16 cellular contexts compared by ENCODE assay signal in the genomic region with DNA sequence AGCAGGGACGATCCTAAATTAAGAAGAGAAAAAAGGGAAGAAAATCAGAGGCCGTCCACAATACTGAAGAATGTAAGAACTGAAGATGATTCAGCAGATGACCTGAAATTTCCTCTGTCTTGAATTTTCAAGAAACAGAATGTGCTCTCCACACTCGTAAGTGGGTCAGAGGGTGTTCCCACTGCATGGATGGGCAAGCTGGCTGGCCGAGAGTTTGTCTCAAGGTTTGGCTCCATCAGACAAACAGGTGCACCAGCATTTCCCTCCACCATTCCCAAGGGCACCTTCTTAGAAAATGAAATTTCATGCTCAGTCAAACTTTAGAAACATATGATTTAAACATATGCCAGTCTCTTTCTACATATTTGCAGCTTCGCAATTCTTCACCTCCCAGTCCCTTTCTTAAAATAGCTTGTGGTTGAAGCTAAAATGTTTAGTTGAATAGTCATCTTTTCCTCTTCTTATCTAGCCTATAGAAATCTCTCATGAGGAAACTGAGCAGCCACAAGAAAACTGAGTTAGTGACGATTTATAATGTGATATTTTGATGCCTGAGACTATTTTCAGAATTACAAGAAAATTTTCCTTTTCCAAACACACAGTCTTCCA.
DNase-seq lines count a peak whose midpoint lies in the region; ATAC-seq and TF ChIP-seq lines count a peak whose summit lies in the region.
"Had no signal": no experiment of that assay in that cellular context is flagged by ENCODE, and none has a peak within 500 bp of the region (broad histone marks: within the 10 kb centered on the region; RNA-seq: fewer than 3 reads in every experiment).

No MANE protein-coding gene starts in this region.

- DNase-seq in HS-5 (ENCODE audit: low read depth) (peak; percentile 11), RPMI8226 (peak; percentile 11), fibroblast of villous mesenchyme (ENCODE audit: low read depth) (peak; percentile 1), smooth muscle cell of the brain vasculature (ENCODE audit: low read depth, low spot score) (peak; percentile 15), sciatic nerve (ENCODE audit: low spot score) (no peak), NCI-H1092 treated with DMSO at 0.1 percent for 48 hours (lab: John Stamatoyannopoulos, UW) (no peak)
- no peak for DNase-seq in activated CD8-positive, alpha-beta memory T cell treated with anti-CD3 and anti-CD28 coated beads, Interleukin-2, amount 50 U/mL, for 4 hours
- DNase-seq: activated naive CD4-positive, alpha-beta T cell; CD8-positive, alpha-beta memory T cell; EL; endodermal cell; heart left ventricle; kidney glomerular epithelial cell; mucosa of descending colon; NCI-H1417; SK-N-SH had no signal

- TF ChIP-seq CTCF in fibroblast of villous mesenchyme (IDR thresholded peaks at IDR 0.05; ENCODE audit: insufficient read depth, low read depth, low read length) = no peak

- ATAC-seq in sciatic nerve = no peak
- ATAC-seq: mucosa of descending colon had no signal

- intact Hi-C loops in sciatic nerve (cut with DNase I) = no loop called here

- no peak overlapping the region for H3K4me3 ChIP-seq in fibroblast of villous mesenchyme (ENCODE audit: low read depth, low read length)
- H3K4me3 ChIP-seq: heart left ventricle, mucosa of descending colon had no signal

Comparison
In these comparisons a context has a peak if more than half of its experiments do, and no peak if none do; other contexts are left out.
1. DNase-seq: peak in HS-5 (single experiment), RPMI8226 (single experiment), fibroblast of villous mesenchyme (single experiment) and smooth muscle cell of the brain vasculature (single experiment); none in sciatic nerve (single experiment), NCI-H1092 treated with DMSO at 0.1 percent for 48 hours (single experiment) and activated CD8-positive, alpha-beta memory T cell treated with anti-CD3 and anti-CD28 coated beads, Interleukin-2, amount 50 U/mL, for 4 hours (single experiment).